ENCODE assay signal across 21 cellular contexts in genomic region chr20:15596220-15596875, GRCh38.
"Had no signal": no experiment of that assay in that cellular context is flagged by ENCODE, and none has a peak within 500 bp of the region (broad histone marks: within the 10 kb centered on the region; RNA-seq: fewer than 3 reads in every experiment).

No MANE protein-coding gene starts in this region.

- H3K4me3 ChIP-seq: esophagus muscularis mucosa, prostate gland, right lobe of liver, suprapubic skin, tibial artery had no signal

- H3K36me3 Mint-ChIP-seq: immature natural killer cell; mesothelial cell of epicardium; natural killer cell; stimulated activated effector memory CD8-positive, alpha-beta T cell treated with anti-CD3 and anti-CD28 coated beads, Interleukin-12 subunit alpha, Interleukin-12 subunit beta, amount 100 ng/mL, for 72 hours had no signal

- DNase-seq: cerebellar nuclear complex; effector memory CD8-positive, alpha-beta T cell; immature natural killer cell; left cardiac atrium; left ventricle myocardium superior; natural killer cell; retina; right lobe of liver; stimulated activated CD4-positive, alpha-beta T cell treated with anti-CD3 and anti-CD28 coated beads, Interleukin-4, amount 100 ng/mL, for 1 hour; stimulated activated CD8-positive, alpha-beta memory T cell treated with anti-CD3 and anti-CD28 coated beads, Interleukin-4, amount 100 ng/mL, for 48 hours; stimulated activated naive CD8-positive, alpha-beta T cell treated with anti-CD3 and anti-CD28 coated beads, Interleukin-15, Interleukin-2, amounts not matched to agents 100 U/mL and 50 U/mL, for 24 hours; tibial artery had no signal

- H3K27ac Mint-ChIP-seq: dendritic cell treated with granulocyte-macrophage colony-stimulating factor and Interleukin-4, amounts not matched to agents 40 ng/mL and 50 ng/mL, for 4 days; effector memory CD8-positive, alpha-beta T cell; immature natural killer cell; mesothelial cell of epicardium; natural killer cell; stimulated activated effector memory CD8-positive, alpha-beta T cell treated with anti-CD3 and anti-CD28 coated beads, Interleukin-12 subunit alpha, Interleukin-12 subunit beta, amount 100 ng/mL, for 72 hours had no signal

- H3K36me3 ChIP-seq: esophagus muscularis mucosa, prostate gland, right lobe of liver, suprapubic skin, tibial artery had no signal

- ATAC-seq: effector memory CD8-positive, alpha-beta T cell; foreskin keratinocyte; left ventricle myocardium superior; natural killer cell; stimulated activated effector memory CD8-positive, alpha-beta T cell treated with anti-CD3 and anti-CD28 coated beads, Interleukin-12 subunit alpha, Interleukin-12 subunit beta, amount 100 ng/mL, for 72 hours; stimulated activated naive CD8-positive, alpha-beta T cell treated with anti-CD3 and anti-CD28 coated beads, Interleukin-15, Interleukin-2, amounts not matched to agents 100 U/mL and 50 U/mL, for 24 hours had no signal

- H3K27ac ChIP-seq: epithelial cell of prostate, esophagus muscularis mucosa, foreskin keratinocyte, prostate gland, right lobe of liver, suprapubic skin, tibial artery had no signal

- H3K4me3 Mint-ChIP-seq: dendritic cell treated with granulocyte-macrophage colony-stimulating factor and Interleukin-4, amounts not matched to agents 40 ng/mL and 50 ng/mL, for 4 days; effector memory CD8-positive, alpha-beta T cell; immature natural killer cell; mesothelial cell of epicardium; natural killer cell; neural crest cell; stimulated activated effector memory CD8-positive, alpha-beta T cell treated with anti-CD3 and anti-CD28 coated beads, Interleukin-12 subunit alpha, Interleukin-12 subunit beta, amount 100 ng/mL, for 72 hours had no signal

- H3K4me1 ChIP-seq: esophagus muscularis mucosa, foreskin keratinocyte, prostate gland, right lobe of liver, suprapubic skin, tibial artery had no signal

- H3K27me3 Mint-ChIP-seq: dendritic cell treated with granulocyte-macrophage colony-stimulating factor and Interleukin-4, amounts not matched to agents 40 ng/mL and 50 ng/mL, for 4 days; effector memory CD8-positive, alpha-beta T cell had no signal

- H3K9me3 ChIP-seq: esophagus muscularis mucosa, prostate gland, right lobe of liver, suprapubic skin, tibial artery had no signal

- H3K4me1 Mint-ChIP-seq: immature natural killer cell; natural killer cell; stimulated activated effector memory CD8-positive, alpha-beta T cell treated with anti-CD3 and anti-CD28 coated beads, Interleukin-12 subunit alpha, Interleukin-12 subunit beta, amount 100 ng/mL, for 72 hours had no signal

- H3K9me3 Mint-ChIP-seq: mesothelial cell of epicardium, natural killer cell had no signal

- H3K27me3 ChIP-seq: esophagus muscularis mucosa, foreskin keratinocyte, right lobe of liver, suprapubic skin, tibial artery had no signal
